In genomic region chr4:158941321-158941720, GRCh38 we compare ENCODE assay signal across 7 cellular contexts.
"Had no signal": no experiment of that assay in that cellular context is flagged by ENCODE, and none has a peak within 500 bp of the region (broad histone marks: within the 10 kb centered on the region; RNA-seq: fewer than 3 reads in every experiment).

No MANE protein-coding gene starts in this region.

- H3K4me1 ChIP-seq: HAP-1 had no signal

- H3K27ac ChIP-seq: GM23248 had no signal

- H3K36me3 ChIP-seq: HAP-1 had no signal

- H3K9me3 ChIP-seq: HAP-1 had no signal

- H3K27ac Mint-ChIP-seq: HFFc6 had no signal

- H3K9me3 Mint-ChIP-seq: HFFc6 had no signal

- H3K4me3 ChIP-seq: GM23248, HAP-1, K562 had no signal

- H3K4me3 Mint-ChIP-seq: HFFc6 had no signal

- DNase-seq: GM23248, H7, HFFc6, IMR-90, KG1 had no signal
